1 cellular context compared by ENCODE assay signal in genomic region chr10:74026428-74026979, GRCh38.
TF ChIP-seq lines count a peak whose summit lies in the region.

No MANE protein-coding gene starts in this region.

TF ChIP-seq in WTC11, 78 proteins besides CTCF, POLR2A, EP300 and RAD21 (continued from another document):
- TF ChIP-seq FOXK1 (CRISPR knock-in tag; IDR thresholded peaks at IDR 0.05): no peak
- no peak for TF ChIP-seq ZNF232 (CRISPR knock-in tag; IDR thresholded peaks at IDR 0.05)
- TF ChIP-seq ZNF671 (CRISPR knock-in tag; IDR thresholded peaks at IDR 0.05): no peak
- TF ChIP-seq MXD4 (CRISPR knock-in tag; IDR thresholded peaks at IDR 0.05; ENCODE audit: borderline replicate concordance): no peak
- no peak for TF ChIP-seq E2F4 (CRISPR knock-in tag; IDR thresholded peaks at IDR 0.05; ENCODE audit: borderline replicate concordance, low read depth)
- TF ChIP-seq, protein P1, sequence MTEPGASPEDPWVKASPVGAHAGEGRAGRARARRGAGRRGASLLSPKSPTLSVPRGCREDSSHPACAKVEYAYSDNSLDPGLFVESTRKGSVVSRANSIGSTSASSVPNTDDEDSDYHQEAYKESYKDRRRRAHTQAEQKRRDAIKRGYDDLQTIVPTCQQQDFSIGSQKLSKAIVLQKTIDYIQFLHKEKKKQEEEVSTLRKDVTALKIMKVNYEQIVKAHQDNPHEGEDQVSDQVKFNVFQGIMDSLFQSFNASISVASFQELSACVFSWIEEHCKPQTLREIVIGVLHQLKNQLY (CRISPR knock-in tag; IDR thresholded peaks at IDR 0.05): no peak
- no peak for TF ChIP-seq ATF6 (CRISPR knock-in tag; IDR thresholded peaks at IDR 0.05)
- TF ChIP-seq FOXP1 (CRISPR knock-in tag; IDR thresholded peaks at IDR 0.05; ENCODE audit: borderline replicate concordance): no peak
- TF ChIP-seq, protein P2, sequence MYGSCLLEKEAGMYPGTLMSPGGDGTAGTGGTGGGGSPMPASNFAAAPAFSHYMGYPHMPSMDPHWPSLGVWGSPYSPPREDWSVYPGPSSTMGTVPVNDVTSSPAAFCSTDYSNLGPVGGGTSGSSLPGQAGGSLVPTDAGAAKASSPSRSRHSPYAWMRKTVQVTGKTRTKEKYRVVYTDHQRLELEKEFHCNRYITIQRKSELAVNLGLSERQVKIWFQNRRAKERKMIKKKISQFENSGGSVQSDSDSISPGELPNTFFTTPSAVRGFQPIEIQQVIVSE (CRISPR knock-in tag; IDR thresholded peaks at IDR 0.05; ENCODE audit: borderline replicate concordance): no peak
- TF ChIP-seq OVOL2 (CRISPR knock-in tag; IDR thresholded peaks at IDR 0.05; ENCODE audit: borderline replicate concordance): no peak
